In genomic region chrX:46863072-46863471, GRCh38 we compare ENCODE assay signal across 27 cellular contexts. TPM values are rescaled to one million over a fixed set of nuclear protein-coding genes. Genes with fewer than 3 reads are reported as not detected.
DNase-seq lines count a peak whose midpoint lies in the region; ATAC-seq, FAIRE-seq and TF ChIP-seq lines count a peak whose summit lies in the region.
"Had no signal": no experiment of that assay in that cellular context is flagged by ENCODE, and none has a peak within 500 bp of the region (broad histone marks: within the 10 kb centered on the region; RNA-seq: fewer than 3 reads in every experiment).

No MANE protein-coding gene starts in this region.

- ATAC-seq in A549, result no peak
- no peak for ATAC-seq in K562
- ATAC-seq in HG02970 (IDR thresholded peaks at IDR 0.05; ENCODE audit: low FRiP score, unreplicated experiment), result no peak
- ATAC-seq: Panc1 had no signal

- peaks cover 4% of the 10 kb centered on the region for H3K79me2 ChIP-seq in ACC112 (ENCODE audit: control insufficient read depth, insufficient read depth, low read length, unreplicated experiment)
- H3K79me2 ChIP-seq in K562 (ENCODE audit: control insufficient read depth, insufficient read depth, low read length), result no peaks in the 10 kb centered on the region

- no TSS peak for BruUV-seq in K562 (replicated peaks; lab: Mats Ljungman, UMichigan)

- in situ Hi-C loops in K562 (cut with MboI), result no loop called here

- H3K4me1 ChIP-seq in A549 (peaks cover 15% of the 10 kb centered on the region; the same call in 2 of the 3 replicates), ACC112 (ENCODE audit: control insufficient read depth, insufficient read depth, low read length, unreplicated experiment) (peaks cover 13% of the 10 kb centered on the region), K562 (replicated peaks in 1 of 2; ENCODE audit: control insufficient read depth in 2 of 2, insufficient read depth in 2 of 2, low read length in 2 of 2) (no peaks in the 10 kb centered on the region; a peak in 1 of 5 replicates), colonic mucosa (no peaks in the 10 kb centered on the region)
- H3K4me1 ChIP-seq: BE2C, HAP-1 had no signal

- H4K20me1 ChIP-seq in K562 (replicated peaks; ENCODE audit: control insufficient read depth, insufficient read depth, low read length), result no peaks in the 10 kb centered on the region

- H3K9ac ChIP-seq in K562 (ENCODE audit: insufficient read depth in 1 of 2, low read depth in 2 of 2, low read length in 2 of 2) (no peak overlapping the region), colonic mucosa (ENCODE audit: low read depth in 2 of 2, low read length in 2 of 2) (no peak overlapping the region)
- H3K9ac ChIP-seq: SK-N-SH had no signal

- TF ChIP-seq EP300 in A549 (IDR thresholded peaks at IDR 0.05), result no peak
- TF ChIP-seq EP300 in K562 (IDR thresholded peaks at IDR 0.05; ENCODE audit: low read length), result no peak

- TF ChIP-seq POLR2A in A549 (IDR thresholded peaks at IDR 0.05; ENCODE audit: low read length) (no peak), K562 (conservative IDR thresholded peaks at IDR 0.05) (no peak)

- no peak overlapping the region for H2AFZ ChIP-seq in ACC112 (ENCODE audit: low read length, unreplicated experiment)
- no peak overlapping the region for H2AFZ ChIP-seq in K562 (ENCODE audit: low read depth, low read length)

- H3K4me3 ChIP-seq in A549 (no peak overlapping the region), ACC112 (ENCODE audit: low read depth, low read length) (no peak overlapping the region), K562 (no peak overlapping the region), colonic mucosa (no peak overlapping the region)
- H3K4me3 ChIP-seq: HAP-1 had no signal

- H3K36me3 ChIP-seq in ACC112 (ENCODE audit: insufficient read depth, low read length), result no peaks in the 10 kb centered on the region
- H3K36me3 ChIP-seq in K562 (ENCODE audit: control insufficient read depth, insufficient read depth, low read length), result no peaks in the 10 kb centered on the region
- H3K36me3 ChIP-seq in colonic mucosa, result no peaks in the 10 kb centered on the region
- H3K36me3 ChIP-seq: BE2C had no signal

- TF ChIP-seq RAD21 in A549 (conservative IDR thresholded peaks at IDR 0.05 in 1 of 2, IDR thresholded peaks at IDR 0.05 in 1 of 2), result no peak
- no peak for TF ChIP-seq RAD21 in K562 (CRISPR knock-in tag; conservative IDR thresholded peaks at IDR 0.05 in 1 of 2, IDR thresholded peaks at IDR 0.05 in 1 of 2)

- H3K9me3 ChIP-seq in A549 (no peaks in the 10 kb centered on the region), K562 (replicated peaks; ENCODE audit: control insufficient read depth, insufficient read depth, low read depth, low read length) (no peaks in the 10 kb centered on the region), colonic mucosa (no peaks in the 10 kb centered on the region)
- H3K9me3 ChIP-seq: BE2C, HAP-1, SK-N-SH had no signal

- no peak overlapping the region for H3K4me2 ChIP-seq in A549
- no peak overlapping the region for H3K4me2 ChIP-seq in K562 (ENCODE audit: insufficient read depth, low read length)
- H3K4me2 ChIP-seq: SK-N-SH had no signal

- FAIRE-seq in A549 (lab: Jason Lieb, UNC) (no peak), K562 (lab: Jason Lieb, UNC) (no peak)
- FAIRE-seq: GM18507 had no signal

- H3K27me3 ChIP-seq in ACC112 (ENCODE audit: insufficient read depth, low read length) (no peaks in the 10 kb centered on the region), K562 (ENCODE audit: control insufficient read depth in 2 of 2, insufficient read depth in 2 of 2, low read length in 2 of 2) (no peaks in the 10 kb centered on the region), colonic mucosa (no peaks in the 10 kb centered on the region)
- H3K27me3 ChIP-seq: BE2C had no signal

- POLR2A ChIA-PET in A549 (lab: Yijun Ruan, JAX) (no interaction called here), K562 (lab: Yijun Ruan, JAX) (no interaction called here)

- WGBS in A549 (ENCODE audit: missing lambda C conversion rate), result 98% methylated on average over 2 of the region's 2 CpGs
- 5% methylated on average over 2 of the region's 2 CpGs for WGBS in K562 (ENCODE audit: insufficient coverage, low coverage, missing lambda C conversion rate)

- H3K9me1 ChIP-seq in K562 (ENCODE audit: control insufficient read depth, insufficient read depth, low read length), result no peaks in the 10 kb centered on the region

- DNase-seq in A549 (ENCODE audit: low read depth in 1 of 2, low spot score in 1 of 2) (no peak), OCI-M1 (lab: John Stamatoyannopoulos, UW) (peak; percentile 6), K562 (ENCODE audit: extremely low read depth in 1 of 4, low spot score in 3 of 4) (no peak), activated gamma-delta T cell treated with Interleukin-2 at 50 U/mL for 16 hours (no peak), colonic mucosa (no peak)
- DNase-seq: ACHN; BE2C; CD8-positive, alpha-beta memory T cell; GOT3; KBM-7; MV-4-11; NCI-H1105; NCI-H1436 treated with DMSO at 0.1 percent for 48 hours; NCI-H1930; NCI-H2107; NCI-H526; NCI-H82; NK-92 treated with Interleukin-12 subunit alpha and Interleukin-12 subunit beta, amount 100 ng/mL, for 24 hours; SHP77 treated with DMSO at 0.1 percent for 48 hours; SK-N-SH; SW 1271 had no signal

- intact Hi-C loops in K562 (cut with micrococcal nuclease) (no loop called here), colonic mucosa (cut with DNase I) (no loop called here)

- CTCF ChIA-PET in A549 (lab: Yijun Ruan, JAX) (interaction anchor here (0.6 kb wide), 1 partner anchor 41 kb away, joined by 3 read pairs; no protein-coding TSS in a partner anchor), K562 (lab: Yijun Ruan, JAX; ENCODE audit: low intra/inter-chr PET ratio) (no interaction called here)

- H3K27ac ChIP-seq in A549 (peak overlapping the region; percentile 7 to 69; a peak in 3 of 6 replicates), ACC112 (ENCODE audit: low read depth, low read length) (peak overlapping the region; percentile 16; the same call in 1 of the 2 replicates), K562 (ENCODE audit: extremely low read depth, low read depth, low read length) (no peak overlapping the region), colonic mucosa (no peak overlapping the region)
- H3K27ac ChIP-seq: RWPE1 had no signal

- TF ChIP-seq CTCF in A549 (IDR thresholded peaks at IDR 0.05), result no peak
- no peak for TF ChIP-seq CTCF in K562 (IDR thresholded peaks at IDR 0.05 in 2 of 3, conservative IDR thresholded peaks at IDR 0.05 in 1 of 3; ENCODE audit: insufficient read depth in 2 of 3, low read depth in 1 of 3, low read length in 3 of 3)
- no peak for TF ChIP-seq CTCF in colonic mucosa (IDR thresholded peaks at IDR 0.05)

TF ChIP-seq in K562, 482 proteins besides CTCF, POLR2A, EP300 and RAD21 (continues in another document):
- TF ChIP-seq HDAC1 (IDR thresholded peaks at IDR 0.05) (no peak), MCM3 (IDR thresholded peaks at IDR 0.05) (no peak)

RNA-seq across cellular contexts. Expression of gene RP2, which starts 26.2 kb away (rescaled TPM):
- polyA plus RNA-seq in A549 (2011; rRNA removed), result 13.8 and 14.8 TPM in 2 replicates
- polyA plus RNA-seq in A549 (2012; cell fraction: cytosol; rRNA removed), result 3.6 and 5.5 TPM in 2 replicates
- polyA plus RNA-seq in A549 (2012; cell fraction: nucleus; rRNA removed), result 2.1 and 2.4 TPM in 2 replicates
- 12.9 to 15.0 TPM (median 14.0 TPM) in 3 replicates for polyA plus RNA-seq in A549 (2017; fragmentation: RNase III; extraction: RNeasy Plus Mini Kit Qiagen cat#74134 plus additional on column Dnase treatment)
- 5.4 and 6.8 TPM in 2 replicates for polyA minus RNA-seq in A549 (2011; rRNA and poly(A)+ RNA removed)
- total RNA-seq in K562 (2011; cell fraction: chromatin; rRNA removed; ENCODE audit: low replicate concordance), result 2.2 and 3.5 TPM in 2 replicates
- total RNA-seq in K562 (2011; cell fraction: nucleolus; rRNA removed), result 1.0 and 1.4 TPM in 2 replicates
- total RNA-seq in K562 (2011; cell fraction: nucleoplasm; rRNA removed), result 2.3 and 3.2 TPM in 2 replicates
- total RNA-seq in K562 (2014; rRNA removed), result 2.4 and 3.2 TPM in 2 replicates
- 6.3 and 7.2 TPM in 2 replicates for total RNA-seq in K562 (2014; rRNA removed; fragmentation: Illumina TruSeq; extraction: Trizol)
- total RNA-seq in K562 (2015; rRNA removed; fragmentation: Illumina TruSeq; extraction: Trizol), result 4.4 and 4.9 TPM in 2 replicates
- total RNA-seq in K562 (2021), result 3.4 and 3.5 TPM in 2 replicates
- 5.4 and 6.9 TPM in 2 replicates for polyA plus RNA-seq in K562 (2011; rRNA removed)
- 1.4 and 3.3 TPM in 2 replicates for polyA plus RNA-seq in K562 (2011; cell fraction: cytosol; rRNA removed)
- 0.67 and 1.3 TPM in 2 replicates for polyA plus RNA-seq in K562 (2011; cell fraction: nucleus; rRNA removed)
- polyA plus RNA-seq in K562 (2012), result 3.4 and 4.3 TPM in 2 replicates
- 3.5 and 3.7 TPM in 2 replicates for polyA plus RNA-seq in K562 (2014; fragmentation: Illumina TruSeq; extraction: Trizol)
- 1 to 10 TPM; 2.0 to 2.9 TPM for polyA plus RNA-seq in K562 (2014; fragmentation: Nextera tagmentation; extraction: Ambion mirVana)
- polyA plus RNA-seq in K562 (2014; rRNA removed), result 2.8 and 3.7 TPM in 2 replicates
- 7.6 and 9.1 TPM in 2 replicates for polyA minus RNA-seq in K562 (2011; rRNA and poly(A)+ RNA removed)
- polyA minus RNA-seq in K562 (2011; cell fraction: cytosol; rRNA and poly(A)+ RNA removed), result 2.2 and 4.6 TPM in 2 replicates
- polyA minus RNA-seq in K562 (2011; cell fraction: nucleus; rRNA and poly(A)+ RNA removed), result 1.3 and 2.0 TPM in 2 replicates
- 10 to 100 TPM; 11.7 to 19.1 TPM for total RNA-seq in colonic mucosa

RNA-seq across cellular contexts. Expression of gene JADE3, which starts 49.1 kb away (rescaled TPM):
- polyA plus RNA-seq in A549 (2011; rRNA removed) (19.8 and 28.8 TPM in 2 replicates), A549 (2017; fragmentation: RNase III; extraction: RNeasy Plus Mini Kit Qiagen cat#74134 plus additional on column Dnase treatment) (10.4 to 10.6 TPM (median 10.5 TPM) in 3 replicates), K562 (2011; rRNA removed) (9.2 and 10.0 TPM in 2 replicates), K562 (2014; fragmentation: Illumina TruSeq; extraction: Trizol) (8.2 and 9.2 TPM in 2 replicates), K562 (2014; fragmentation: Nextera tagmentation; extraction: Ambion mirVana) (1 to 10 TPM; 2.6 to 3.0 TPM), K562 (2014; rRNA removed) (3.6 and 3.8 TPM in 2 replicates)
- 3.8 and 4.2 TPM in 2 replicates for polyA plus RNA-seq in A549 (2012; cell fraction: cytosol; rRNA removed)
- 2.4 and 4.3 TPM in 2 replicates for polyA plus RNA-seq in A549 (2012; cell fraction: nucleus; rRNA removed)
- 14.1 and 18.6 TPM in 2 replicates for polyA minus RNA-seq in A549 (2011; rRNA and poly(A)+ RNA removed)
- 9.0 and 11.0 TPM in 2 replicates for total RNA-seq in K562 (2011; cell fraction: chromatin; rRNA removed; ENCODE audit: low replicate concordance)
- total RNA-seq in K562 (2011; cell fraction: nucleolus; rRNA removed), result 1.6 and 1.7 TPM in 2 replicates
- 2.8 and 4.8 TPM in 2 replicates for total RNA-seq in K562 (2011; cell fraction: nucleoplasm; rRNA removed)
- total RNA-seq in K562 (2014; rRNA removed) (4.1 and 5.1 TPM in 2 replicates), K562 (2014; rRNA removed; fragmentation: Illumina TruSeq; extraction: Trizol) (7.3 and 8.5 TPM in 2 replicates), K562 (2015; rRNA removed; fragmentation: Illumina TruSeq; extraction: Trizol) (6.3 and 7.0 TPM in 2 replicates), K562 (2021) (9.3 and 10.2 TPM in 2 replicates), colonic mucosa (1 to 10 TPM; 7.7 to 8.0 TPM)
- polyA plus RNA-seq in K562 (2011; cell fraction: cytosol; rRNA removed), result 2.3 and 3.8 TPM in 2 replicates
- polyA plus RNA-seq in K562 (2011; cell fraction: nucleus; rRNA removed), result 3.6 and 6.8 TPM in 2 replicates
- 5.6 and 5.9 TPM in 2 replicates for polyA plus RNA-seq in K562 (2012)
- polyA minus RNA-seq in K562 (2011; rRNA and poly(A)+ RNA removed), result 8.8 and 12.3 TPM in 2 replicates
- 3.8 and 8.4 TPM in 2 replicates for polyA minus RNA-seq in K562 (2011; cell fraction: cytosol; rRNA and poly(A)+ RNA removed)
- polyA minus RNA-seq in K562 (2011; cell fraction: nucleus; rRNA and poly(A)+ RNA removed), result 1.9 and 4.3 TPM in 2 replicates
- polyA plus RNA-seq: CD8-positive, alpha-beta memory T cell had no signal

Comparison
In these comparisons a context has a peak if more than half of its experiments do, and no peak if none do; other contexts are left out.
1. H3K27ac ChIP-seq: peak in A549 (2 of 2) and ACC112 (single experiment); none in K562 (single experiment) and colonic mucosa (single experiment).
2. Of the 35 proteins assayed by ChIP-seq in both K562 and A549: peak only in K562: none; only in A549: none; in both: MAFK; in neither: 34.